1 cellular context compared by ENCODE assay signal in genomic region chr2:201665420-201666158, GRCh38.
TF ChIP-seq lines count a peak whose summit lies in the region.

No MANE protein-coding gene starts in this region.

TF ChIP-seq in endothelial cell of umbilical vein, 7 proteins besides CTCF, POLR2A, EP300 and RAD21:
- TF ChIP-seq MAX (IDR thresholded peaks at IDR 0.05; ENCODE audit: insufficient read depth, insufficient read length): no peak
- TF ChIP-seq GATA2 (IDR thresholded peaks at IDR 0.05; ENCODE audit: insufficient read depth, insufficient read length, low read depth, low read length): no peak
- no peak for TF ChIP-seq FOS (IDR thresholded peaks at IDR 0.05; ENCODE audit: borderline replicate concordance, insufficient read depth, low read length)
- TF ChIP-seq JUN (IDR thresholded peaks at IDR 0.05; ENCODE audit: borderline replicate concordance, insufficient read depth, insufficient read length, low read depth): no peak
- no peak for TF ChIP-seq MYC (IDR thresholded peaks at IDR 0.05; ENCODE audit: low read depth, low read length)
- TF ChIP-seq EZH2 (IDR thresholded peaks at IDR 0.05; ENCODE audit: borderline replicate concordance, low read depth, low read length, severe bottlenecking): no peak
- TF ChIP-seq POLR2AphosphoS5 (IDR thresholded peaks at IDR 0.05; ENCODE audit: insufficient read depth, low read depth, low read length): no peak
